In genomic region chr17:28346746-28347246, GRCh38 we compare ENCODE assay signal across 1 cellular context.
A peak's percentile ranks its signal among the peaks of the same experiment; 100 is the strongest.
TF ChIP-seq lines count a peak whose summit lies in the region.

No MANE protein-coding gene starts in this region.

TF ChIP-seq in HepG2, 621 proteins besides CTCF, POLR2A, EP300 and RAD21 (continued from another document and continues in another):
- TF ChIP-seq ZFP91 (CRISPR knock-in tag; IDR thresholded peaks at IDR 0.05; ENCODE audit: borderline replicate concordance): 0 out of 2 replicates have a peak, but pooled peaks have one; percentile 9
- TF ChIP-seq FOXA1 (IDR thresholded peaks at IDR 0.05): no peak
- peak; percentile 77 for TF ChIP-seq FOXA1 (CRISPR knock-in tag; IDR thresholded peaks at IDR 0.05)
- no peak for TF ChIP-seq HNRNPUL1 (IDR thresholded peaks at IDR 0.05; ENCODE audit: low read depth, low read length)
- TF ChIP-seq FOXA3 (CRISPR knock-in tag; IDR thresholded peaks at IDR 0.05): peak; percentile 90
- TF ChIP-seq HDAC1 (CRISPR knock-in tag; IDR thresholded peaks at IDR 0.05): peak; percentile 54
- TF ChIP-seq FUBP1 (CRISPR knock-in tag; IDR thresholded peaks at IDR 0.05; ENCODE audit: borderline replicate concordance): no peak
- no peak for TF ChIP-seq GPN1 (CRISPR knock-in tag; IDR thresholded peaks at IDR 0.05; ENCODE audit: borderline replicate concordance)
- TF ChIP-seq HNF4A (CRISPR knock-in tag; IDR thresholded peaks at IDR 0.05): peak; percentile 39; the same call in 1 of the 2 replicates
- TF ChIP-seq KLF13 (CRISPR knock-in tag; IDR thresholded peaks at IDR 0.05): no peak
- peak; percentile 46; the same call in 1 of the 2 replicates for TF ChIP-seq ZBED4 (CRISPR knock-in tag; IDR thresholded peaks at IDR 0.05; ENCODE audit: borderline replicate concordance)
- TF ChIP-seq NR2F1 (CRISPR knock-in tag; IDR thresholded peaks at IDR 0.05): peak; percentile 25 to 45; a peak in 2 of 4 replicates
- peak; percentile 39; the same call in 1 of the 2 replicates for TF ChIP-seq ZNF652 (CRISPR knock-in tag; IDR thresholded peaks at IDR 0.05; ENCODE audit: borderline replicate concordance, low read depth)
- TF ChIP-seq KDM4B (CRISPR knock-in tag; IDR thresholded peaks at IDR 0.05): 0 out of 2 replicates have a peak, but pooled peaks have one; percentile 28
- 0 out of 2 replicates have a peak, but pooled peaks have one; percentile 26 for TF ChIP-seq ZNF800 (CRISPR knock-in tag; IDR thresholded peaks at IDR 0.05)
- TF ChIP-seq ZNF709 (CRISPR knock-in tag; IDR thresholded peaks at IDR 0.05): peak; percentile 32; the same call in 1 of the 2 replicates
- TF ChIP-seq SCMH1 (CRISPR knock-in tag; IDR thresholded peaks at IDR 0.05; ENCODE audit: borderline replicate concordance): no peak
- no peak for TF ChIP-seq MYC (CRISPR knock-in tag; IDR thresholded peaks at IDR 0.05; ENCODE audit: borderline replicate concordance)
- TF ChIP-seq SPEN (CRISPR knock-in tag; IDR thresholded peaks at IDR 0.05; ENCODE audit: low read depth): peak; percentile 71; the same call in 1 of the 2 replicates
- TF ChIP-seq FOXK1 (CRISPR knock-in tag; IDR thresholded peaks at IDR 0.05; ENCODE audit: borderline replicate concordance, low read depth): peak; percentile 88; the same call in 1 of the 2 replicates
- TF ChIP-seq HDAC2 (CRISPR knock-in tag; IDR thresholded peaks at IDR 0.05): peak; percentile 57
- TF ChIP-seq ZBTB33 (CRISPR knock-in tag; IDR thresholded peaks at IDR 0.05): peak; percentile 95
- TF ChIP-seq IKZF5 (CRISPR knock-in tag; IDR thresholded peaks at IDR 0.05): 0 out of 2 replicates have a peak, but pooled peaks have one; percentile 49
- no peak for TF ChIP-seq PHB2 (IDR thresholded peaks at IDR 0.05; ENCODE audit: partially characterized antibody)
- peak; percentile 20; the same call in 1 of the 2 replicates for TF ChIP-seq SOX5 (CRISPR knock-in tag; IDR thresholded peaks at IDR 0.05; ENCODE audit: borderline replicate concordance)
- no peak for TF ChIP-seq DNMT1 (CRISPR knock-in tag; IDR thresholded peaks at IDR 0.05)
- peak; percentile 92 for TF ChIP-seq FOXO1 (CRISPR knock-in tag; IDR thresholded peaks at IDR 0.05)
- peak; percentile 79; the same call in 1 of the 2 replicates for TF ChIP-seq ESRRA (CRISPR knock-in tag; IDR thresholded peaks at IDR 0.05; ENCODE audit: low read depth)
- TF ChIP-seq ZMYM2 (CRISPR knock-in tag; IDR thresholded peaks at IDR 0.05): no peak
- 0 out of 2 replicates have a peak, but pooled peaks have one; percentile 33 for TF ChIP-seq ZNF639 (CRISPR knock-in tag; conservative IDR thresholded peaks at IDR 0.05)
- 0 out of 2 replicates have a peak, but pooled peaks have one; percentile 13 for TF ChIP-seq PITX1 (CRISPR knock-in tag; IDR thresholded peaks at IDR 0.05)
- no peak for TF ChIP-seq JDP2 (CRISPR knock-in tag; IDR thresholded peaks at IDR 0.05; ENCODE audit: borderline replicate concordance)
- TF ChIP-seq ZFP36 (IDR thresholded peaks at IDR 0.05; ENCODE audit: borderline replicate concordance, low read depth, low read length, partially characterized antibody): no peak
- peak; percentile 40; the same call in 1 of the 2 replicates for TF ChIP-seq ARID4A (CRISPR knock-in tag; IDR thresholded peaks at IDR 0.05; ENCODE audit: borderline replicate concordance)
- peak; percentile 36 to 58; a peak in 3 of 4 replicates for TF ChIP-seq HMGXB4 (CRISPR knock-in tag; IDR thresholded peaks at IDR 0.05; ENCODE audit: borderline replicate concordance in 1 of 2, low read depth in 1 of 2)
